In genomic region chr5:139774980-139775654, GRCh38 we compare ENCODE assay signal across 9 cellular contexts. TPM values are rescaled to one million over a fixed set of nuclear protein-coding genes. Genes with fewer than 3 reads are reported as not detected.
DNase-seq lines count a peak whose midpoint lies in the region; ATAC-seq and TF ChIP-seq lines count a peak whose summit lies in the region.
"Had no signal": no experiment of that assay in that cellular context is flagged by ENCODE, and none has a peak within 500 bp of the region (broad histone marks: within the 10 kb centered on the region; RNA-seq: fewer than 3 reads in every experiment).

No MANE protein-coding gene starts in this region.

- H3K4me3 ChIP-seq in LNCaP clone FGC (ENCODE audit: low read depth, low read length) (no peak overlapping the region), ascending aorta (no peak overlapping the region)

- no peaks in the 10 kb centered on the region for H3K9me3 ChIP-seq in ascending aorta

- intact Hi-C loops in ascending aorta (cut with DNase I) = no loop called here

- DNase-seq in COLO668 (lab: John Stamatoyannopoulos, UW; ENCODE audit: unreplicated experiment) (peak; percentile 41), LNCaP clone FGC (ENCODE audit: low read depth) (no peak), T1000 (lab: John Stamatoyannopoulos, UW) (peak; percentile 53), ascending aorta (ENCODE audit: low spot score in 2 of 2) (peak; percentile 24 to 79), hypothalamus (lab: John Stamatoyannopoulos, UW) (peak in 43 of 51 donors; percentile 20 to 84 (median 58))
- peak; percentile 86 for DNase-seq in stimulated activated CD4-positive, alpha-beta T cell treated with anti-CD3 and anti-CD28 coated beads, Interleukin-15, amount 100 ng/mL, for 24 hours

- no peaks in the 10 kb centered on the region for H3K36me3 ChIP-seq in ascending aorta

- no peak overlapping the region for H3K27ac ChIP-seq in ascending aorta

- no peaks in the 10 kb centered on the region for H3K4me1 ChIP-seq in ascending aorta

- ATAC-seq in GM21515 (IDR thresholded peaks at IDR 0.05; ENCODE audit: unreplicated experiment) = peak; percentile 79
- no peak for ATAC-seq in HG03139 (IDR thresholded peaks at IDR 0.05; ENCODE audit: unreplicated experiment)

- TF ChIP-seq CTCF in LNCaP clone FGC (IDR thresholded peaks at IDR 0.05; ENCODE audit: control insufficient read depth, extremely low read depth, insufficient read depth) (peak; percentile 81), ascending aorta (IDR thresholded peaks at IDR 0.05) (peak; percentile 86 to 98 (median 93))

- H3K27me3 ChIP-seq in ascending aorta = no peaks in the 10 kb centered on the region

RNA-seq across cellular contexts. Expression of gene PSD2, which starts 20.5 kb away (rescaled TPM):
- not detected for total RNA-seq in ascending aorta
- total RNA-seq: activated CD8-positive, alpha-beta memory T cell treated with anti-CD3 and anti-CD28 coated beads for 36 hours had no signal
